ENCODE assay signal across 18 cellular contexts in genomic region chr14:68111733-68112270, GRCh38.
DNase-seq lines count a peak whose midpoint lies in the region; ATAC-seq lines count a peak whose summit lies in the region.
"Had no signal": no experiment of that assay in that cellular context is flagged by ENCODE, and none has a peak within 500 bp of the region (broad histone marks: within the 10 kb centered on the region; RNA-seq: fewer than 3 reads in every experiment).

No MANE protein-coding gene starts in this region.

- peaks cover 14% of the 10 kb centered on the region for H3K4me1 Mint-ChIP-seq in activated CD8-positive, alpha-beta T cell treated with anti-CD3 and anti-CD28 coated beads, Interleukin-2, amount 10 ng/mL, durations not matched to agents 7 days and 5 days (ENCODE audit: low read depth)

- no peaks in the 10 kb centered on the region for H3K36me3 Mint-ChIP-seq in activated CD8-positive, alpha-beta T cell treated with anti-CD3 and anti-CD28 coated beads, Interleukin-2, amount 10 ng/mL, durations not matched to agents 7 days and 5 days (ENCODE audit: low read depth)
- H3K36me3 Mint-ChIP-seq: activated naive CD4-positive, alpha-beta T cell treated with anti-CD3 and anti-CD28 coated beads, Interleukin-2, amount 50 U/mL, for 72 hours had no signal

- no peak for ATAC-seq in activated CD8-positive, alpha-beta T cell treated with anti-CD3 and anti-CD28 coated beads, Interleukin-2, amount 10 ng/mL, durations not matched to agents 7 days and 5 days
- ATAC-seq: activated naive CD4-positive, alpha-beta T cell treated with anti-CD3 and anti-CD28 coated beads, Interleukin-2, amount 50 U/mL, for 72 hours; left ventricle myocardium superior had no signal

- no peak overlapping the region for H3K4me3 Mint-ChIP-seq in activated CD8-positive, alpha-beta T cell treated with anti-CD3 and anti-CD28 coated beads, Interleukin-2, amount 10 ng/mL, durations not matched to agents 7 days and 5 days

- no peaks in the 10 kb centered on the region for H3K27me3 Mint-ChIP-seq in activated CD8-positive, alpha-beta T cell treated with anti-CD3 and anti-CD28 coated beads, Interleukin-2, amount 10 ng/mL, durations not matched to agents 7 days and 5 days (ENCODE audit: low read depth)

- POLR2A ChIA-PET in activated CD8-positive, alpha-beta T cell treated with anti-CD3 and anti-CD28 coated beads, Interleukin-2, amount 10 ng/mL, durations not matched to agents 7 days and 5 days (lab: Charles Lee), result no interaction called here

- H3K27ac Mint-ChIP-seq in activated CD8-positive, alpha-beta T cell treated with anti-CD3 and anti-CD28 coated beads, Interleukin-2, amount 10 ng/mL, durations not matched to agents 7 days and 5 days, result no peak overlapping the region
- H3K27ac Mint-ChIP-seq: activated naive CD4-positive, alpha-beta T cell treated with anti-CD3 and anti-CD28 coated beads, Interleukin-2, amount 50 U/mL, for 72 hours had no signal

- H3K9me3 Mint-ChIP-seq in activated CD8-positive, alpha-beta T cell treated with anti-CD3 and anti-CD28 coated beads, Interleukin-2, amount 10 ng/mL, durations not matched to agents 7 days and 5 days (ENCODE audit: insufficient read depth), result no peaks in the 10 kb centered on the region
- H3K9me3 Mint-ChIP-seq: activated naive CD4-positive, alpha-beta T cell treated with anti-CD3 and anti-CD28 coated beads, Interleukin-2, amount 50 U/mL, for 72 hours had no signal

- peak overlapping the region; percentile 10 for H3K27ac ChIP-seq in rectal smooth muscle tissue (ENCODE audit: low read depth, low read length)
- H3K27ac ChIP-seq: 22Rv1, neutrophil had no signal

- no peak overlapping the region for H3K9ac ChIP-seq in rectal smooth muscle tissue (ENCODE audit: low read length)

- DNase-seq in DMS153 (lab: John Stamatoyannopoulos, UW) (peak; percentile 58), DMS153 treated with DMSO at 0.1 percent for 48 hours (lab: John Stamatoyannopoulos, UW; ENCODE audit: unreplicated experiment) (no peak), NCI-H2171 treated with DMSO at 0.1 percent for 48 hours (lab: John Stamatoyannopoulos, UW) (peak; percentile 90), cerebellar cortex (ENCODE audit: low spot score) (peak; percentile 72), HK-2 (ENCODE audit: unreplicated experiment) (no peak), NCI-H187 treated with DMSO at 0.1 percent for 48 hours (lab: John Stamatoyannopoulos, UW) (no peak)
- no peak for DNase-seq in activated CD8-positive, alpha-beta T cell treated with anti-CD3 and anti-CD28 coated beads, Interleukin-2, amount 10 ng/mL, durations not matched to agents 7 days and 5 days
- DNase-seq: hypothalamus, KG1, left ventricle myocardium superior, NCI-H446, SIG-M5 had no signal

- H3K36me3 ChIP-seq in rectal smooth muscle tissue (ENCODE audit: control insufficient read depth, insufficient read depth, low read length), result no peaks in the 10 kb centered on the region
- H3K36me3 ChIP-seq: esophagus muscularis mucosa, neutrophil had no signal

- peaks cover 20% of the 10 kb centered on the region for H3K4me1 ChIP-seq in rectal smooth muscle tissue (ENCODE audit: control insufficient read depth, insufficient read depth, low read length)

- H3K27me3 ChIP-seq in rectal smooth muscle tissue (ENCODE audit: control insufficient read depth, insufficient read depth, low read length), result no peaks in the 10 kb centered on the region
- H3K27me3 ChIP-seq: esophagus muscularis mucosa, neutrophil had no signal

- CTCF ChIA-PET in activated CD8-positive, alpha-beta T cell treated with anti-CD3 and anti-CD28 coated beads, Interleukin-2, amount 10 ng/mL, durations not matched to agents 7 days and 5 days (lab: Charles Lee), result no interaction called here

- H3K4me3 ChIP-seq in rectal smooth muscle tissue (ENCODE audit: low read length), result no peak overlapping the region
- H3K4me3 ChIP-seq: esophagus muscularis mucosa, skin epidermis had no signal

Comparison
In these comparisons a context has a peak if more than half of its experiments do, and no peak if none do; other contexts are left out.
1. DNase-seq: peak in DMS153 (single experiment), NCI-H2171 treated with DMSO at 0.1 percent for 48 hours (single experiment) and cerebellar cortex (single experiment); none in DMS153 treated with DMSO at 0.1 percent for 48 hours (single experiment), HK-2 (single experiment), activated CD8-positive, alpha-beta T cell treated with anti-CD3 and anti-CD28 coated beads, Interleukin-2, amount 10 ng/mL, durations not matched to agents 7 days and 5 days (single experiment) and NCI-H187 treated with DMSO at 0.1 percent for 48 hours (single experiment).